In the genomic region with DNA sequence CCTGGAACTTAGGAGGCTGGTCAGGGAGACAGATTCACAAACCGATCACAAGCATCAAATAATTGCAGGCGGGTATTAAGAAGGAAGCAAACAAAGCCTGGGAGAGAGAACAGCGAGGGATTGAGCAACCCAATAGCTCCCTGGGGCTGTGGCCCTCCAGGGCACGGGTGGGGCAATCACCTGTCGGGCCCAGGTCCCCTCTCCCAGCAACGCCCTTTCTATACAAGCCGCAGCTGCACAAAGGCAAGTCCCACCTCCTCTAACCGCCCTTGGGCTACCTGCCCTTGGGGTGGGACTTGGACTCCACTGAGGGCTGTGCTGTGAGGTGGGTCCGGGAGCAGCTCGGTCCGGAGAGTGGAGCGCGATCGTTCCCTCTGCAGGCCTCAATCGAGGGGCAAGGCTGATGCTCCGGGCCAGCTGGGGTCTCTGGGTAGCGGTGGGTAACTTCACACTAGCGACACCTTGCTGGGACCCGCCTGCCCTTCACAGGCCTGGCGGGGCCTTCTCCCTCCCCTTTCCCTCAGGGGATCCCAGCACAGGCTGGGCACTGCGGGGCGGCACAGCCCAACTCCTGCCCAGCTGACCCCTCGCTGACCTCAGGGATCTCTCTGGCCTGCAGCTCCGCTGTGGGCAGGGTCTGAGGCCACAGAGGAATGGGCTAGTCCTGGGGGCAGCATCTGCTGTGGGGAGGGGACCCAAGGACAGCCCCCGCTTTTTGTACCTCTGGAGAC, we compare ENCODE assay signal across 1 cellular context.
TF ChIP-seq lines count a peak whose summit lies in the region.

No MANE protein-coding gene starts in this region.

TF ChIP-seq in HepG2, 621 proteins besides CTCF, POLR2A, EP300 and RAD21 (continued from another document):
- TF ChIP-seq, protein P1, sequence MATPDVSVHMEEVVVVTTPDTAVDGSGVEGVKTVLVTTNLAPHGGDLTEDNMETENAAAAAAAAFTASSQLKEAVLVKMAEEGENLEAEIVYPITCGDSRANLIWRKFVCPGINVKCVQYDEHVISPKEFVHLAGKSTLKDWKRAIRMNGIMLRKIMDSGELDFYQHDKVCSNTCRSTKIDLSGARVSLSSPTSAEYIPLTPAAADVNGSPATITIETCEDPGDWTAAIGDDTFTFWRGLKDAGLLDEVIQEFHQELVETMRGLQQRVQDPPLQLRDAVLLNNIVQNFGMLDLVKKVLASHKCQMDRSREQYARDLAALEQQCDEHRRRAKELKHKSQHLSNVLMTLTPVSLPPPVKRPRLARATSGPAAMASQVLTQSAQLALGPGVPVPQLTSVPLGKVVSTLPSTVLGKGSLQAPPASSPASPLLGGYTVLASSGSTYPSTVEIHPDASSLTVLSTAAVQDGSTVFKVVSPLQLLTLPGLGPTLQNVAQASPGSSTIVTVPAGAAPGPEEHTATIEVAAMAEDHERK (CRISPR knock-in tag; IDR thresholded peaks at IDR 0.05; ENCODE audit: low read depth) = no peak
- TF ChIP-seq ATF1 (CRISPR knock-in tag; IDR thresholded peaks at IDR 0.05) (no peak), HNRNPL (IDR thresholded peaks at IDR 0.05; ENCODE audit: low read depth, low read length) (peak; percentile 42; the same call in 1 of the 2 replicates), TCF7L2 (IDR thresholded peaks at IDR 0.05; ENCODE audit: low read depth, low read length) (no peak), BORCS8-MEF2B (CRISPR knock-in tag; IDR thresholded peaks at IDR 0.05) (no peak), ZC3H4 (CRISPR knock-in tag; IDR thresholded peaks at IDR 0.05; ENCODE audit: borderline replicate concordance) (peak; percentile 89; the same call in 1 of the 2 replicates), ZNF350 (CRISPR knock-in tag; IDR thresholded peaks at IDR 0.05; ENCODE audit: borderline replicate concordance, low read depth) (0 out of 2 replicates have a peak, but pooled peaks have one; percentile 6), NFYB (CRISPR knock-in tag; IDR thresholded peaks at IDR 0.05) (no peak), ZBTB38 (CRISPR knock-in tag; IDR thresholded peaks at IDR 0.05) (peak; percentile 90), CEBPB (IDR thresholded peaks at IDR 0.05; ENCODE audit: borderline replicate concordance, low read depth, low read length) (peak; percentile 78; the same call in 1 of the 2 replicates), ZNF792 (CRISPR knock-in tag; IDR thresholded peaks at IDR 0.05) (0 out of 2 replicates have a peak, but pooled peaks have one; percentile 12), ARNTL (CRISPR knock-in tag; IDR thresholded peaks at IDR 0.05) (no peak), ZNF317 (CRISPR knock-in tag; IDR thresholded peaks at IDR 0.05) (0 out of 2 replicates have a peak, but pooled peaks have one; percentile 11), ATM (IDR thresholded peaks at IDR 0.05; ENCODE audit: borderline replicate concordance) (no peak), ZFX (CRISPR knock-in tag; IDR thresholded peaks at IDR 0.05; ENCODE audit: low read depth) (peak; percentile 9; the same call in 1 of the 2 replicates), ZNF891 (CRISPR knock-in tag; IDR thresholded peaks at IDR 0.05) (peak; percentile 30; the same call in 1 of the 2 replicates), IRX3 (CRISPR knock-in tag; IDR thresholded peaks at IDR 0.05; ENCODE audit: borderline replicate concordance, low read depth) (no peak)
- TF ChIP-seq, protein P2, sequence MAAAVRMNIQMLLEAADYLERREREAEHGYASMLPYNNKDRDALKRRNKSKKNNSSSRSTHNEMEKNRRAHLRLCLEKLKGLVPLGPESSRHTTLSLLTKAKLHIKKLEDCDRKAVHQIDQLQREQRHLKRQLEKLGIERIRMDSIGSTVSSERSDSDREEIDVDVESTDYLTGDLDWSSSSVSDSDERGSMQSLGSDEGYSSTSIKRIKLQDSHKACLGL (CRISPR knock-in tag; IDR thresholded peaks at IDR 0.05) = peak; percentile 60; the same call in 1 of the 2 replicates
- TF ChIP-seq, protein P3, sequence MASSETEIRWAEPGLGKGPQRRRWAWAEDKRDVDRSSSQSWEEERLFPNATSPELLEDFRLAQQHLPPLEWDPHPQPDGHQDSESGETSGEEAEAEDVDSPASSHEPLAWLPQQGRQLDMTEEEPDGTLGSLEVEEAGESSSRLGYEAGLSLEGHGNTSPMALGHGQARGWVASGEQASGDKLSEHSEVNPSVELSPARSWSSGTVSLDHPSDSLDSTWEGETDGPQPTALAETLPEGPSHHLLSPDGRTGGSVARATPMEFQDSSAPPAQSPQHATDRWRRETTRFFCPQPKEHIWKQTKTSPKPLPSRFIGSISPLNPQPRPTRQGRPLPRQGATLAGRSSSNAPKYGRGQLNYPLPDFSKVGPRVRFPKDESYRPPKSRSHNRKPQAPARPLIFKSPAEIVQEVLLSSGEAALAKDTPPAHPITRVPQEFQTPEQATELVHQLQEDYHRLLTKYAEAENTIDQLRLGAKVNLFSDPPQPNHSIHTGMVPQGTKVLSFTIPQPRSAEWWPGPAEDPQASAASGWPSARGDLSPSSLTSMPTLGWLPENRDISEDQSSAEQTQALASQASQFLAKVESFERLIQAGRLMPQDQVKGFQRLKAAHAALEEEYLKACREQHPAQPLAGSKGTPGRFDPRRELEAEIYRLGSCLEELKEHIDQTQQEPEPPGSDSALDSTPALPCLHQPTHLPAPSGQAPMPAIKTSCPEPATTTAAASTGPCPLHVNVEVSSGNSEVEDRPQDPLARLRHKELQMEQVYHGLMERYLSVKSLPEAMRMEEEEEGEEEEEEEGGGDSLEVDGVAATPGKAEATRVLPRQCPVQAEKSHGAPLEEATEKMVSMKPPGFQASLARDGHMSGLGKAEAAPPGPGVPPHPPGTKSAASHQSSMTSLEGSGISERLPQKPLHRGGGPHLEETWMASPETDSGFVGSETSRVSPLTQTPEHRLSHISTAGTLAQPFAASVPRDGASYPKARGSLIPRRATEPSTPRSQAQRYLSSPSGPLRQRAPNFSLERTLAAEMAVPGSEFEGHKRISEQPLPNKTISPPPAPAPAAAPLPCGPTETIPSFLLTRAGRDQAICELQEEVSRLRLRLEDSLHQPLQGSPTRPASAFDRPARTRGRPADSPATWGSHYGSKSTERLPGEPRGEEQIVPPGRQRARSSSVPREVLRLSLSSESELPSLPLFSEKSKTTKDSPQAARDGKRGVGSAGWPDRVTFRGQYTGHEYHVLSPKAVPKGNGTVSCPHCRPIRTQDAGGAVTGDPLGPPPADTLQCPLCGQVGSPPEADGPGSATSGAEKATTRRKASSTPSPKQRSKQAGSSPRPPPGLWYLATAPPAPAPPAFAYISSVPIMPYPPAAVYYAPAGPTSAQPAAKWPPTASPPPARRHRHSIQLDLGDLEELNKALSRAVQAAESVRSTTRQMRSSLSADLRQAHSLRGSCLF (CRISPR knock-in tag; IDR thresholded peaks at IDR 0.05; ENCODE audit: borderline replicate concordance) = 0 out of 2 replicates have a peak, but pooled peaks have one; percentile 59
